ENCODE assay signal across 14 cellular contexts in the genomic region with DNA sequence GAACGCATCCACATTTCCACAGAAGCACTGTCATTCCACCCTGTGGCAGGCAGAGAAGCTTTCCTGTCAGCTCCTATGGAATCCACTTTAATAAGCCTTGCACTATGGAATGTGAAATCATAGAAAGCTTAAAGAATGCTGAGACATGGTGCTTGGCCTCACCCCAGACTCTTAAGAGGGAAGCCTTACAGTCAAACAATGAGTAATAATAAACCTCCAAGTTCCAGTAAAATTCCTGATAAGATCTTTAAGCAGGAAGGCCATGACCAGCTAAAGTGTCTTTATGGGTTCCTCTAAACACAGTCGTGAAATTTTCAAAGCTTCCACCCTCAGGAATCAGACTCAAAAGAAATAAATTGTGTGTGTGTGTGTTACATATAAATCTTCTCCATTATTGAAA. TPM values are rescaled to one million over a fixed set of nuclear protein-coding genes. Genes with fewer than 3 reads are reported as not detected.
A peak's percentile ranks its signal among the peaks of the same experiment; 100 is the strongest.
DNase-seq lines count a peak whose midpoint lies in the region; ATAC-seq and TF ChIP-seq lines count a peak whose summit lies in the region.
"Had no signal": no experiment of that assay in that cellular context is flagged by ENCODE, and none has a peak within 500 bp of the region (broad histone marks: within the 10 kb centered on the region; RNA-seq: fewer than 3 reads in every experiment).

No MANE protein-coding gene starts in this region.

- peak; percentile 81 for DNase-seq in GM03348 (ENCODE audit: low spot score)
- peak; percentile 26 for DNase-seq in RWPE1 (ENCODE audit: low spot score)
- DNase-seq in prostate gland (ENCODE audit: low spot score) = peak; percentile 53
- DNase-seq in stimulated activated CD4-positive, alpha-beta T cell treated with anti-CD3 and anti-CD28 coated beads, Interleukin-4, amount 100 ng/mL, for 4 hours = no peak
- DNase-seq in DMS79 (lab: John Stamatoyannopoulos, UW) = no peak
- DNase-seq in activated naive CD4-positive, alpha-beta T cell (lab: John Stamatoyannopoulos, UW) = no peak
- DNase-seq: kidney, NCI-H146 had no signal

- H3K27me3 ChIP-seq in prostate gland (replicated peaks; ENCODE audit: insufficient read depth) = no peaks in the 10 kb centered on the region
- H3K27me3 ChIP-seq: suprapubic skin had no signal

- WGBS in prostate gland = 17% methylated on average over 2 of the region's 2 CpGs

- H3K4me1 ChIP-seq in prostate gland (replicated peaks) = peaks cover 7% of the 10 kb centered on the region

- TF ChIP-seq POLR2A in prostate gland (IDR thresholded peaks at IDR 0.05) = no peak

- no peak for TF ChIP-seq CTCF in RWPE1 (conservative IDR thresholded peaks at IDR 0.05; ENCODE audit: low read depth)
- TF ChIP-seq CTCF in prostate gland (IDR thresholded peaks at IDR 0.05) = no peak

- ATAC-seq in esophagus mucosa (peak; percentile 35), HG02970 (IDR thresholded peaks at IDR 0.05; ENCODE audit: low FRiP score, unreplicated experiment) (no peak)
- ATAC-seq: natural killer cell treated with Interleukin-12 subunit alpha and Interleukin-12 subunit beta and Interleukin-15 and Interleukin-18, amount 100 ng/mL, for 72 hours had no signal

- H3K4me3 ChIP-seq in prostate gland = no peak overlapping the region
- H3K4me3 ChIP-seq: suprapubic skin had no signal

- H3K9me3 ChIP-seq in prostate gland = no peaks in the 10 kb centered on the region
- H3K9me3 ChIP-seq: suprapubic skin had no signal

- CTCF ChIA-PET in RWPE1 (lab: Yijun Ruan, JAX) = no interaction called here

- H3K27ac ChIP-seq in RWPE1 (no peak overlapping the region), prostate gland (no peak overlapping the region)
- H3K27ac ChIP-seq: suprapubic skin had no signal

- POLR2A ChIA-PET in RWPE1 (lab: Yijun Ruan, JAX; ENCODE audit: low non-redundant PET) = no interaction called here

- intact Hi-C loops in prostate gland (cut with DNase I) = loop anchor here (5.0 to 10.0 kb wide), 2 partner anchors 528 to 640 kb away; no protein-coding TSS in a partner anchor

- no peaks in the 10 kb centered on the region for H3K36me3 ChIP-seq in prostate gland
- H3K36me3 ChIP-seq: suprapubic skin had no signal

RNA-seq across cellular contexts. Expression of a gene that starts 11.9 kb away (rescaled TPM):
- total RNA-seq in esophagus mucosa = not detected
- not detected for total RNA-seq in prostate gland
- total RNA-seq: epithelial cell of proximal tubule; kidney; natural killer cell treated with Interleukin-12 subunit alpha and Interleukin-12 subunit beta and Interleukin-15 and Interleukin-18, amount 100 ng/mL, for 72 hours; skeletal muscle tissue; suprapubic skin had no signal

RNA-seq across cellular contexts. Expression of a gene that starts 24.6 kb away (rescaled TPM):
- 8.3 TPM for total RNA-seq in esophagus mucosa
- 10 to 100 TPM; 18.9 to 49.6 TPM for total RNA-seq in prostate gland

Comparison
In these comparisons a context has a peak if more than half of its experiments do, and no peak if none do; other contexts are left out.
1. DNase-seq: peak in GM03348 (single experiment), RWPE1 (single experiment) and prostate gland (single experiment); none in stimulated activated CD4-positive, alpha-beta T cell treated with anti-CD3 and anti-CD28 coated beads, Interleukin-4, amount 100 ng/mL, for 4 hours (0 of 2), DMS79 (single experiment) and activated naive CD4-positive, alpha-beta T cell (0 of 4).